ENCODE assay signal across 18 cellular contexts in genomic region chr12:24921251-24922038, GRCh38. TPM values are rescaled to one million over a fixed set of nuclear protein-coding genes. Genes with fewer than 3 reads are reported as not detected.
DNase-seq lines count a peak whose midpoint lies in the region; FAIRE-seq and TF ChIP-seq lines count a peak whose summit lies in the region.
"Had no signal": no experiment of that assay in that cellular context is flagged by ENCODE, and none has a peak within 500 bp of the region (broad histone marks: within the 10 kb centered on the region; RNA-seq: fewer than 3 reads in every experiment).

No MANE protein-coding gene starts in this region.

- no peak overlapping the region for H3K27ac Mint-ChIP-seq in neural progenitor cell
- H3K27ac Mint-ChIP-seq: CD8-positive, alpha-beta memory T cell had no signal

- H3K27me3 ChIP-seq in bronchial epithelial cell (ENCODE audit: control insufficient read depth, insufficient read depth, low read length) (no peaks in the 10 kb centered on the region), neural progenitor cell (no peaks in the 10 kb centered on the region), small intestine (ENCODE audit: control insufficient read depth in 2 of 2, insufficient read depth in 2 of 2, low read length in 2 of 2) (no peaks in the 10 kb centered on the region)
- H3K27me3 ChIP-seq: left lung, neutrophil, upper lobe of left lung had no signal

- no peak overlapping the region for H3K4me3 Mint-ChIP-seq in neural progenitor cell
- H3K4me3 Mint-ChIP-seq: CD8-positive, alpha-beta memory T cell had no signal

- no peak for FAIRE-seq in bronchial epithelial cell (lab: Jason Lieb, UNC)
- no peak for FAIRE-seq in small intestine (lab: Jason Lieb, UNC)

- no peak overlapping the region for H2AFZ ChIP-seq in neural progenitor cell (replicated peaks)

- peaks cover 33% of the 10 kb centered on the region for H3K36me3 Mint-ChIP-seq in neural progenitor cell
- H3K36me3 Mint-ChIP-seq: CD8-positive, alpha-beta memory T cell had no signal

- peaks cover 2% of the 10 kb centered on the region for H3K27me3 Mint-ChIP-seq in neural progenitor cell (ENCODE audit: insufficient read depth, low read depth)
- H3K27me3 Mint-ChIP-seq: CD8-positive, alpha-beta memory T cell had no signal

- WGBS in small intestine, 3 donors = 34 to 65% (median 56%) methylated on average over 3 of the region's 3 CpGs

- H3K4me1 ChIP-seq in neural progenitor cell = no peaks in the 10 kb centered on the region
- H3K4me1 ChIP-seq in small intestine (ENCODE audit: control insufficient read depth in 2 of 2, insufficient read depth in 1 of 2, low read depth in 1 of 2, low read length in 1 of 2) = no peaks in the 10 kb centered on the region
- H3K4me1 ChIP-seq: upper lobe of left lung had no signal

- H4K20me1 ChIP-seq in neural progenitor cell (ENCODE audit: low read depth) = peaks cover 47% of the 10 kb centered on the region

- H3F3A ChIP-seq in neural progenitor cell (ENCODE audit: low read depth) = no peaks in the 10 kb centered on the region

- H3K4me2 ChIP-seq in neural progenitor cell = no peak overlapping the region

- H3K4me1 Mint-ChIP-seq in neural progenitor cell = no peaks in the 10 kb centered on the region

- peaks cover 25% of the 10 kb centered on the region for H3K9me3 Mint-ChIP-seq in neural progenitor cell
- H3K9me3 Mint-ChIP-seq: CD8-positive, alpha-beta memory T cell had no signal

- DNase-seq in EH (ENCODE audit: low read depth) (peak; percentile 77), LoVo (ENCODE audit: low spot score) (peak; percentile 40), bronchial epithelial cell (ENCODE audit: low read depth) (peak; percentile 53), lung microvascular endothelial cell (ENCODE audit: low read depth in 2 of 2) (peak; percentile 80 to 84), neural progenitor cell (ENCODE audit: low spot score) (no peak), small intestine (no peak)
- no peak for DNase-seq in central memory CD4-positive, alpha-beta T cell
- no peak for DNase-seq in NK-92 treated with Interleukin-12 subunit alpha and Interleukin-12 subunit beta, amount 100 ng/mL, for 24 hours (lab: John Stamatoyannopoulos, UW)
- DNase-seq: CD8-positive, alpha-beta memory T cell; cortex of kidney; left lung; NCI-H1694 treated with DMSO at 0.1 percent for 48 hours; NCI-H774; SHP77 treated with DMSO at 0.1 percent for 48 hours; stimulated activated CD4-positive, alpha-beta T cell treated with anti-CD3 and anti-CD28 coated beads, Interleukin-12 subunit alpha, Interleukin-12 subunit beta, amount 100 ng/mL, for 4 hours; upper lobe of left lung; WERI-Rb-1 had no signal

- no peak overlapping the region for H3K9ac ChIP-seq in neural progenitor cell

- H3K27ac ChIP-seq in neural progenitor cell = no peak overlapping the region
- no peak overlapping the region for H3K27ac ChIP-seq in small intestine (ENCODE audit: low read depth in 1 of 2, low read length in 1 of 2)
- H3K27ac ChIP-seq: left lung, neutrophil, upper lobe of left lung, WERI-Rb-1 had no signal

- no peaks in the 10 kb centered on the region for H3K36me3 ChIP-seq in bronchial epithelial cell (ENCODE audit: control insufficient read depth, insufficient read depth, low read length)
- H3K36me3 ChIP-seq in neural progenitor cell = peaks cover 7% of the 10 kb centered on the region
- H3K36me3 ChIP-seq in small intestine (ENCODE audit: control insufficient read depth in 2 of 2, insufficient read depth in 2 of 2, low read length in 2 of 2) = no peaks in the 10 kb centered on the region
- H3K36me3 ChIP-seq: left lung, neutrophil, upper lobe of left lung, WERI-Rb-1 had no signal

- peaks cover 98% of the 10 kb centered on the region for H3K79me2 ChIP-seq in neural progenitor cell (ENCODE audit: low read depth)

- H3K4me3 ChIP-seq in bronchial epithelial cell (ENCODE audit: low read depth, low read length) = no peak overlapping the region
- H3K4me3 ChIP-seq in neural progenitor cell = no peak overlapping the region
- H3K4me3 ChIP-seq in small intestine (ENCODE audit: low read depth in 1 of 2, low read length in 2 of 2) = no peak overlapping the region
- H3K4me3 ChIP-seq: left lung, upper lobe of left lung had no signal

- no peaks in the 10 kb centered on the region for H3K9me3 ChIP-seq in neural progenitor cell (ENCODE audit: low read depth)
- no peaks in the 10 kb centered on the region for H3K9me3 ChIP-seq in small intestine (ENCODE audit: control insufficient read depth, low read depth)
- H3K9me3 ChIP-seq: left lung, neutrophil, upper lobe of left lung had no signal

- no peak for TF ChIP-seq CTCF in bronchial epithelial cell (IDR thresholded peaks at IDR 0.05; ENCODE audit: insufficient read depth, low read length, severe bottlenecking)
- TF ChIP-seq CTCF in neural progenitor cell (IDR thresholded peaks at IDR 0.05) = no peak

RNA-seq across cellular contexts. Expression of gene BCAT1, which starts 27.5 kb away (rescaled TPM):
- total RNA-seq in bronchial epithelial cell (13.4 and 35.3 TPM in 2 replicates), lung microvascular endothelial cell (68.3 and 124 TPM in 2 replicates), neural progenitor cell (ENCODE audit: low replicate concordance) (246 and 287 TPM in 2 replicates)
- polyA plus RNA-seq in small intestine = 1 to 10 TPM in 2 of 3 donors, under 1 TPM in 1; 0.22 to 5.3 (median 2.4) TPM

Comparison
In these comparisons a context has a peak if more than half of its experiments do, and no peak if none do; other contexts are left out.
1. DNase-seq: peak in EH (single experiment), LoVo (single experiment), bronchial epithelial cell (single experiment) and lung microvascular endothelial cell (2 of 2); none in central memory CD4-positive, alpha-beta T cell (single experiment), NK-92 treated with Interleukin-12 subunit alpha and Interleukin-12 subunit beta, amount 100 ng/mL, for 24 hours (single experiment), neural progenitor cell (single experiment) and small intestine (single experiment).